ENCODE assay signal across 1 cellular context in the genomic region with DNA sequence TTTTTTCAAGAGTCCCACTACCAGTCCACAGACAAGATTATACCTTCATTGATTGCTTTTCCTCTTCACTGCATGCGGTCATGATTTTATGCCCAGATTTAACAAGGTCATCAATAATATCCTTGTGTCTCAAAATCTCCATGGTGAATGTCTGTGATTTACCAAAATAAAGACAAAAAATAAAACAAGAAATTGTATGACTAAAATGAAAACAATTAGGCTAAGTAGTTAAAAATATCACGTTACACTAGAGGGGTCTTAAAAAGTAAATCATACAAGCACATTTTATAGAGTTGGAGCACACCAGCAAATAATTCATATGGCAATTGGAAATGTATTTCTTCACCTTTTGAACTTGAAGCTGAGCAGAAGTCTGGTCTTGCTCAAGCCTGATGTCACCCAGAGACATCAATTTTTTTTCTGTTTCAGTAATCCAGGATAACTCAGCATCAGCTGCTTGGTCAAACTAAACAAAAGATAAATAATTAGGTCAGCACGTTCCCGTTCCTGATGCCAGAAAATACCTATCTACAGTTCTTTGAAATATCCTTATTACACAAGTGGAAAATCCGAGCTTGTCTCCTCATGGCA.
A peak's percentile ranks its signal among the peaks of the same experiment; 100 is the strongest.
TF ChIP-seq lines count a peak whose summit lies in the region.

No MANE protein-coding gene starts in this region.

TF ChIP-seq in HEK293, 187 proteins besides CTCF, POLR2A, EP300 and RAD21 (continued from another document):
- TF ChIP-seq, protein P1, sequence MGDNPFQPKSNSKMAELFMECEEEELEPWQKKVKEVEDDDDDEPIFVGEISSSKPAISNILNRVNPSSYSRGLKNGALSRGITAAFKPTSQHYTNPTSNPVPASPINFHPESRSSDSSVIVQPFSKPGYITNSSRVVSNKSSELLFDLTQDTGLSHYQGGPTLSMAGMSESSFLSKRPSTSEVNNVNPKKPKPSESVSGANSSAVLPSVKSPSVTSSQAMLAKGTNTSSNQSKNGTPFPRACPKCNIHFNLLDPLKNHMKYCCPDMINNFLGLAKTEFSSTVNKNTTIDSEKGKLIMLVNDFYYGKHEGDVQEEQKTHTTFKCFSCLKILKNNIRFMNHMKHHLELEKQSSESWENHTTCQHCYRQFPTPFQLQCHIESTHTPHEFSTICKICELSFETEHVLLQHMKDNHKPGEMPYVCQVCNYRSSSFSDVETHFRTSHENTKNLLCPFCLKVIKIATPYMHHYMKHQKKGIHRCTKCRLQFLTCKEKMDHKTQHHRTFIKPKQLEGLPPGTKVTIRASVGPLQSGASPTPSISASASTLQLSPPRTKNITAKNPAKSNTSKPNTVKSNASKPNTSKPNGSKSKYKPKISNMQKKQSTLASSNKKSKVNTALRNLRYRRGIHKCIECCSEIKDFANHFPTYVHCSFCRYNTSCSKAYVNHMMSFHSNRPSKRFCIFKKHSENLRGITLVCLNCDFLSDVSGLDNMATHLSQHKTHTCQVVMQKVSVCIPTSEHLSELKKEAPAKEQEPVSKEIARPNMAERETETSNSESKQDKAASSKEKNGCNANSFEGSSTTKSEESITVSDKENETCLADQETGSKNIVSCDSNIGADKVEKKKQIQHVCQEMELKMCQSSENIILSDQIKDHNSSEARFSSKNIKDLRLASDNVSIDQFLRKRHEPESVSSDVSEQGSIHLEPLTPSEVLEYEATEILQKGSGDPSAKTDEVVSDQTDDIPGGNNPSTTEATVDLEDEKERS (tag by site-specific recombination; IDR thresholded peaks at IDR 0.05): no peak
- TF ChIP-seq, protein P2, sequence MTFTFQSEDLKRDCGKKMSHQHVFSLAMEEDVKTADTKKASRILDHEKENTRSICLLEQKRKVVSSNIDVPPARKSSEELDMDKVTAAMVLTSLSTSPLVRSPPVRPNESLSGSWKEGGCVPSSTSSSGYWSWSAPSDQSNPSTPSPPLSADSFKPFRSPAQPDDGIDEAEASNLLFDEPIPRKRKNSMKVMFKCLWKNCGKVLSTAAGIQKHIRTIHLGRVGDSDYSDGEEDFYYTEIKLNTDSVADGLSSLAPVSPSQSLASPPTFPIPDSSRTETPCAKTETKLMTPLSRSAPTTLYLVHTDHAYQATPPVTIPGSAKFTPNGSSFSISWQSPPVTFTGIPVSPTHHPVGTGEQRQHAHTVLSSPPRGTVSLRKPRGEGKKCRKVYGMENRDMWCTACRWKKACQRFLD (tag by site-specific recombination; IDR thresholded peaks at IDR 0.05): no peak
- TF ChIP-seq, protein P3, sequence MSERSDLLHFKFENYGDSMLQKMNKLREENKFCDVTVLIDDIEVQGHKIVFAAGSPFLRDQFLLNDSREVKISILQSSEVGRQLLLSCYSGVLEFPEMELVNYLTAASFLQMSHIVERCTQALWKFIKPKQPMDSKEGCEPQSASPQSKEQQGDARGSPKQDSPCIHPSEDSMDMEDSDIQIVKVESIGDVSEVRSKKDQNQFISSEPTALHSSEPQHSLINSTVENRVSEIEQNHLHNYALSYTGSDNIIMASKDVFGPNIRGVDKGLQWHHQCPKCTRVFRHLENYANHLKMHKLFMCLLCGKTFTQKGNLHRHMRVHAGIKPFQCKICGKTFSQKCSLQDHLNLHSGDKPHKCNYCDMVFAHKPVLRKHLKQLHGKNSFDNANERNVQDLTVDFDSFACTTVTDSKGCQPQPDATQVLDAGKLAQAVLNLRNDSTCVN (tag by site-specific recombination; optimal IDR thresholded peaks at IDR 0.05): no peak
- TF ChIP-seq SETDB1 (IDR thresholded peaks at IDR 0.05; ENCODE audit: insufficient read length, low read length) (no peak), FEZF1 (tag by site-specific recombination; IDR thresholded peaks at IDR 0.05) (peak; percentile 73; the same call in 1 of the 2 replicates), ZNF544 (tag by site-specific recombination; IDR thresholded peaks at IDR 0.05) (no peak), ZNF2 (tag by site-specific recombination; IDR thresholded peaks at IDR 0.05) (no peak), ZBTB17 (tag by site-specific recombination; IDR thresholded peaks at IDR 0.05) (peak; percentile 89), ZNF138 (tag by site-specific recombination; IDR thresholded peaks at IDR 0.05; ENCODE audit: borderline replicate concordance) (no peak), KLF10 (tag by site-specific recombination; IDR thresholded peaks at IDR 0.05) (peak; percentile 31; the same call in 1 of the 2 replicates), ZNF529 (tag by site-specific recombination; IDR thresholded peaks at IDR 0.05; ENCODE audit: insufficient replicate concordance) (no peak), GLI4 (tag by site-specific recombination; IDR thresholded peaks at IDR 0.05) (no peak), ZNF677 (tag by site-specific recombination; IDR thresholded peaks at IDR 0.05) (no peak)
- TF ChIP-seq, protein P4, sequence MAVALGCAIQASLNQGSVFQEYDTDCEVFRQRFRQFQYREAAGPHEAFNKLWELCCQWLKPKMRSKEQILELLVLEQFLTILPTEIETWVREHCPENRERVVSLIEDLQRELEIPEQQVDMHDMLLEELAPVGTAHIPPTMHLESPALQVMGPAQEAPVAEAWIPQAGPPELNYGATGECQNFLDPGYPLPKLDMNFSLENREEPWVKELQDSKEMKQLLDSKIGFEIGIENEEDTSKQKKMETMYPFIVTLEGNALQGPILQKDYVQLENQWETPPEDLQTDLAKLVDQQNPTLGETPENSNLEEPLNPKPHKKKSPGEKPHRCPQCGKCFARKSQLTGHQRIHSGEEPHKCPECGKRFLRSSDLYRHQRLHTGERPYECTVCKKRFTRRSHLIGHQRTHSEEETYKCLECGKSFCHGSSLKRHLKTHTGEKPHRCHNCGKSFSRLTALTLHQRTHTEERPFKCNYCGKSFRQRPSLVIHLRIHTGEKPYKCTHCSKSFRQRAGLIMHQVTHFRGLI (tag by site-specific recombination; IDR thresholded peaks at IDR 0.05): no peak
- TF ChIP-seq, protein P5, sequence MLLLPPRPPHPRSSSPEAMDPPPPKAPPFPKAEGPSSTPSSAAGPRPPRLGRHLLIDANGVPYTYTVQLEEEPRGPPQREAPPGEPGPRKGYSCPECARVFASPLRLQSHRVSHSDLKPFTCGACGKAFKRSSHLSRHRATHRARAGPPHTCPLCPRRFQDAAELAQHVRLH (tag by site-specific recombination; IDR thresholded peaks at IDR 0.05): 0 out of 2 replicates have a peak, but pooled peaks have one; percentile 52
- TF ChIP-seq, protein P6, sequence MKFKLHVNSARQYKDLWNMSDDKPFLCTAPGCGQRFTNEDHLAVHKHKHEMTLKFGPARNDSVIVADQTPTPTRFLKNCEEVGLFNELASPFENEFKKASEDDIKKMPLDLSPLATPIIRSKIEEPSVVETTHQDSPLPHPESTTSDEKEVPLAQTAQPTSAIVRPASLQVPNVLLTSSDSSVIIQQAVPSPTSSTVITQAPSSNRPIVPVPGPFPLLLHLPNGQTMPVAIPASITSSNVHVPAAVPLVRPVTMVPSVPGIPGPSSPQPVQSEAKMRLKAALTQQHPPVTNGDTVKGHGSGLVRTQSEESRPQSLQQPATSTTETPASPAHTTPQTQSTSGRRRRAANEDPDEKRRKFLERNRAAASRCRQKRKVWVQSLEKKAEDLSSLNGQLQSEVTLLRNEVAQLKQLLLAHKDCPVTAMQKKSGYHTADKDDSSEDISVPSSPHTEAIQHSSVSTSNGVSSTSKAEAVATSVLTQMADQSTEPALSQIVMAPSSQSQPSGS (tag by site-specific recombination; IDR thresholded peaks at IDR 0.05; ENCODE audit: low read depth): peak; percentile 35; the same call in 1 of the 2 replicates
- TF ChIP-seq, protein P7, sequence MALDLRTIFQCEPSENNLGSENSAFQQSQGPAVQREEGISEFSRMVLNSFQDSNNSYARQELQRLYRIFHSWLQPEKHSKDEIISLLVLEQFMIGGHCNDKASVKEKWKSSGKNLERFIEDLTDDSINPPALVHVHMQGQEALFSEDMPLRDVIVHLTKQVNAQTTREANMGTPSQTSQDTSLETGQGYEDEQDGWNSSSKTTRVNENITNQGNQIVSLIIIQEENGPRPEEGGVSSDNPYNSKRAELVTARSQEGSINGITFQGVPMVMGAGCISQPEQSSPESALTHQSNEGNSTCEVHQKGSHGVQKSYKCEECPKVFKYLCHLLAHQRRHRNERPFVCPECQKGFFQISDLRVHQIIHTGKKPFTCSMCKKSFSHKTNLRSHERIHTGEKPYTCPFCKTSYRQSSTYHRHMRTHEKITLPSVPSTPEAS (tag by site-specific recombination; IDR thresholded peaks at IDR 0.05): no peak
- TF ChIP-seq, protein P8, sequence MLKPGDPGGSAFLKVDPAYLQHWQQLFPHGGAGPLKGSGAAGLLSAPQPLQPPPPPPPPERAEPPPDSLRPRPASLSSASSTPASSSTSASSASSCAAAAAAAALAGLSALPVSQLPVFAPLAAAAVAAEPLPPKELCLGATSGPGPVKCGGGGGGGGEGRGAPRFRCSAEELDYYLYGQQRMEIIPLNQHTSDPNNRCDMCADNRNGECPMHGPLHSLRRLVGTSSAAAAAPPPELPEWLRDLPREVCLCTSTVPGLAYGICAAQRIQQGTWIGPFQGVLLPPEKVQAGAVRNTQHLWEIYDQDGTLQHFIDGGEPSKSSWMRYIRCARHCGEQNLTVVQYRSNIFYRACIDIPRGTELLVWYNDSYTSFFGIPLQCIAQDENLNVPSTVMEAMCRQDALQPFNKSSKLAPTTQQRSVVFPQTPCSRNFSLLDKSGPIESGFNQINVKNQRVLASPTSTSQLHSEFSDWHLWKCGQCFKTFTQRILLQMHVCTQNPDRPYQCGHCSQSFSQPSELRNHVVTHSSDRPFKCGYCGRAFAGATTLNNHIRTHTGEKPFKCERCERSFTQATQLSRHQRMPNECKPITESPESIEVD (tag by site-specific recombination; IDR thresholded peaks at IDR 0.05): peak; percentile 92
- TF ChIP-seq, protein P9, sequence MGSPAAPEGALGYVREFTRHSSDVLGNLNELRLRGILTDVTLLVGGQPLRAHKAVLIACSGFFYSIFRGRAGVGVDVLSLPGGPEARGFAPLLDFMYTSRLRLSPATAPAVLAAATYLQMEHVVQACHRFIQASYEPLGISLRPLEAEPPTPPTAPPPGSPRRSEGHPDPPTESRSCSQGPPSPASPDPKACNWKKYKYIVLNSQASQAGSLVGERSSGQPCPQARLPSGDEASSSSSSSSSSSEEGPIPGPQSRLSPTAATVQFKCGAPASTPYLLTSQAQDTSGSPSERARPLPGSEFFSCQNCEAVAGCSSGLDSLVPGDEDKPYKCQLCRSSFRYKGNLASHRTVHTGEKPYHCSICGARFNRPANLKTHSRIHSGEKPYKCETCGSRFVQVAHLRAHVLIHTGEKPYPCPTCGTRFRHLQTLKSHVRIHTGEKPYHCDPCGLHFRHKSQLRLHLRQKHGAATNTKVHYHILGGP (tag by site-specific recombination; IDR thresholded peaks at IDR 0.05): peak; percentile 81
TF ChIP-seq in HEK293: peak in this region for 34.
